ENCODE assay signal across 1 cellular context in genomic region chrX:10681167-10681566, GRCh38.
A peak's percentile ranks its signal among the peaks of the same experiment; 100 is the strongest.
TF ChIP-seq lines count a peak whose summit lies in the region.

No MANE protein-coding gene starts in this region.

TF ChIP-seq in liver, 16 proteins besides CTCF, POLR2A, EP300 and RAD21 (continued from another document):
- TF ChIP-seq ZBTB33 (IDR thresholded peaks at IDR 0.05) (no peak), JUND (IDR thresholded peaks at IDR 0.05) (no peak), MAX (IDR thresholded peaks at IDR 0.05) (no peak), HNF4A (conservative IDR thresholded peaks at IDR 0.05) (peak; percentile 58 to 67), RXRA (IDR thresholded peaks at IDR 0.05) (peak; percentile 62 to 71), SP1 (IDR thresholded peaks at IDR 0.05) (peak; percentile 63)
